ENCODE assay signal across 8 cellular contexts in genomic region chr16:46673320-46674013, GRCh38. TPM values are rescaled to one million over a fixed set of nuclear protein-coding genes. Genes with fewer than 3 reads are reported as not detected.
DNase-seq lines count a peak whose midpoint lies in the region; ATAC-seq, FAIRE-seq and TF ChIP-seq lines count a peak whose summit lies in the region.

No MANE protein-coding gene starts in this region.

- H3K27ac Mint-ChIP-seq in memory B cell, result no peak overlapping the region

- H3K4me1 Mint-ChIP-seq in memory B cell, result peaks cover 2% of the 10 kb centered on the region

- FAIRE-seq in GM12891 (lab: Jason Lieb, UNC), result peak; percentile 78

- TF ChIP-seq CTCF in WERI-Rb-1 (IDR thresholded peaks at IDR 0.05; ENCODE audit: low read depth, low read length) (peak; percentile 93), suprapubic skin (IDR thresholded peaks at IDR 0.05) (peak; percentile 61 to 75)

- WGBS in ectodermal cell, 2 experiments, result 64 to 66% methylated on average over 6 of the region's 6 CpGs
- WGBS in suprapubic skin, result 70% methylated on average over 6 of the region's 6 CpGs

- H3K27me3 ChIP-seq in WERI-Rb-1 (ENCODE audit: insufficient read depth, low read depth, severe bottlenecking), result no peaks in the 10 kb centered on the region
- no peaks in the 10 kb centered on the region for H3K27me3 ChIP-seq in ectodermal cell (ENCODE audit: control insufficient read depth, insufficient read depth, low read length, poor library complexity, severe bottlenecking)
- no peaks in the 10 kb centered on the region for H3K27me3 ChIP-seq in suprapubic skin

- H3K4me1 ChIP-seq in ectodermal cell (ENCODE audit: control insufficient read depth, insufficient read depth, low read length), result no peaks in the 10 kb centered on the region
- no peaks in the 10 kb centered on the region for H3K4me1 ChIP-seq in suprapubic skin

- H3K9me3 ChIP-seq in WERI-Rb-1 (ENCODE audit: severe bottlenecking), result no peaks in the 10 kb centered on the region
- H3K9me3 ChIP-seq in ectodermal cell (ENCODE audit: control insufficient read depth, low read length), result no peaks in the 10 kb centered on the region
- H3K9me3 ChIP-seq in suprapubic skin, result no peaks in the 10 kb centered on the region

- ATAC-seq in HG02981 (IDR thresholded peaks at IDR 0.05; ENCODE audit: unreplicated experiment), result peak; percentile 78
- peak; percentile 98 for ATAC-seq in memory B cell (ENCODE audit: low read depth)

- DNase-seq in A172 (ENCODE audit: low spot score) (peak; percentile 73), GM12891 (ENCODE audit: insufficient read length, low spot score) (no peak), NCI-H2171 treated with DMSO at 0.1 percent for 48 hours (lab: John Stamatoyannopoulos, UW) (peak; percentile 51), WERI-Rb-1 (peak; percentile 55), memory B cell (ENCODE audit: low spot score in 2 of 2) (peak; percentile 34 to 47), suprapubic skin (ENCODE audit: low spot score in 2 of 2) (no peak)

- TF ChIP-seq EP300 in suprapubic skin (IDR thresholded peaks at IDR 0.05), result no peak

- H3K36me3 Mint-ChIP-seq in memory B cell, result peaks cover 21% of the 10 kb centered on the region

- no peak overlapping the region for H3K27ac ChIP-seq in WERI-Rb-1
- H3K27ac ChIP-seq in ectodermal cell (ENCODE audit: insufficient read depth, low read depth, low read length, poor library complexity, severe bottlenecking), result peak overlapping the region; percentile 12
- no peak overlapping the region for H3K27ac ChIP-seq in suprapubic skin

- TF ChIP-seq POLR2A in GM12891 (IDR thresholded peaks at IDR 0.05; ENCODE audit: low read depth, low read length), result no peak
- TF ChIP-seq POLR2A in suprapubic skin (IDR thresholded peaks at IDR 0.05), result no peak

- peaks cover 35% of the 10 kb centered on the region for H3K36me3 ChIP-seq in WERI-Rb-1
- H3K36me3 ChIP-seq in ectodermal cell (ENCODE audit: control insufficient read depth, insufficient read depth, low read length), result peaks cover 44% of the 10 kb centered on the region
- H3K36me3 ChIP-seq in suprapubic skin, result peaks cover 92% of the 10 kb centered on the region

- H3K27me3 Mint-ChIP-seq in memory B cell, result no peaks in the 10 kb centered on the region

- H3K4me3 ChIP-seq in WERI-Rb-1 (ENCODE audit: low read depth, low read length) (no peak overlapping the region), ectodermal cell (ENCODE audit: insufficient read depth, low read depth, low read length) (no peak overlapping the region), suprapubic skin (no peak overlapping the region)

- H3K9me3 Mint-ChIP-seq in memory B cell, result no peaks in the 10 kb centered on the region

- no peak overlapping the region for H3K4me3 Mint-ChIP-seq in memory B cell

TF ChIP-seq in GM12891, 5 proteins besides CTCF, POLR2A, EP300 and RAD21:
- TF ChIP-seq POLR2AphosphoS5 (IDR thresholded peaks at IDR 0.05; ENCODE audit: low read depth, low read length) (no peak), SPI1 (IDR thresholded peaks at IDR 0.05; ENCODE audit: low read depth, low read length) (peak; percentile 50)
TF ChIP-seq in GM12891: peak in this region for 1.

RNA-seq across cellular contexts. Expression of gene VPS35, which starts 15.5 kb away (rescaled TPM):
- total RNA-seq in A172 (2014; rRNA removed; shearing (Covaris generic)), result 178 and 289 TPM in 2 replicates
- polyA plus RNA-seq in GM12891 (2012; ENCODE audit: low read depth, missing spikeins), result 48.3 TPM
- 51.6 TPM for polyA plus RNA-seq in ectodermal cell (2013, experiment 1 of 4)
- polyA plus RNA-seq in ectodermal cell (2013, experiment 2 of 4), result 55.1 TPM
- polyA plus RNA-seq in ectodermal cell (2013, experiment 3 of 4), result 47.9 TPM
- 49.2 TPM for polyA plus RNA-seq in ectodermal cell (2013, experiment 4 of 4)
- 10 to 100 TPM; 49.1 to 74.8 (median 60.7) TPM for total RNA-seq in suprapubic skin

RNA-seq across cellular contexts. Expression of gene ORC6, which starts 16.0 kb away (rescaled TPM):
- 65.1 and 72.3 TPM in 2 replicates for total RNA-seq in A172 (2014; rRNA removed; shearing (Covaris generic))
- 26.8 TPM for polyA plus RNA-seq in GM12891 (2012; ENCODE audit: low read depth, missing spikeins)
- polyA plus RNA-seq in ectodermal cell (2013, experiment 1 of 4), result 88.1 TPM
- 80.8 TPM for polyA plus RNA-seq in ectodermal cell (2013, experiment 2 of 4)
- 71.7 TPM for polyA plus RNA-seq in ectodermal cell (2013, experiment 3 of 4)
- 69.5 TPM for polyA plus RNA-seq in ectodermal cell (2013, experiment 4 of 4)
- 1 to 10 TPM; 1.8 to 3.2 (median 2.1) TPM for total RNA-seq in suprapubic skin

RNA-seq across cellular contexts. Expression of gene SHCBP1, which starts 52.3 kb away (rescaled TPM):
- 66.0 and 68.8 TPM in 2 replicates for total RNA-seq in A172 (2014; rRNA removed; shearing (Covaris generic))
- 19.0 TPM for polyA plus RNA-seq in GM12891 (2012; ENCODE audit: low read depth, missing spikeins)
- polyA plus RNA-seq in ectodermal cell (2013, experiment 1 of 4), result 12.7 TPM
- 10.0 TPM for polyA plus RNA-seq in ectodermal cell (2013, experiment 2 of 4)
- 10.2 TPM for polyA plus RNA-seq in ectodermal cell (2013, experiment 3 of 4)
- polyA plus RNA-seq in ectodermal cell (2013, experiment 4 of 4), result 9.4 TPM
- total RNA-seq in suprapubic skin, result 1 to 10 TPM; 1.3 to 6.3 (median 4.3) TPM

Comparison
In these comparisons a context has a peak if more than half of its experiments do, and no peak if none do; other contexts are left out.
1. DNase-seq: peak in A172 (single experiment), NCI-H2171 treated with DMSO at 0.1 percent for 48 hours (single experiment), WERI-Rb-1 (single experiment) and memory B cell (2 of 2); none in GM12891 (single experiment) and suprapubic skin (0 of 2).
2. RNA of gene ORC6, which starts 16.0 kb away (total RNA-seq): 65.1 to 72.3 TPM in A172; 1.8 to 3.2 TPM in suprapubic skin; every median in the first group is over 10 times any median in the second.